In the genomic region with DNA sequence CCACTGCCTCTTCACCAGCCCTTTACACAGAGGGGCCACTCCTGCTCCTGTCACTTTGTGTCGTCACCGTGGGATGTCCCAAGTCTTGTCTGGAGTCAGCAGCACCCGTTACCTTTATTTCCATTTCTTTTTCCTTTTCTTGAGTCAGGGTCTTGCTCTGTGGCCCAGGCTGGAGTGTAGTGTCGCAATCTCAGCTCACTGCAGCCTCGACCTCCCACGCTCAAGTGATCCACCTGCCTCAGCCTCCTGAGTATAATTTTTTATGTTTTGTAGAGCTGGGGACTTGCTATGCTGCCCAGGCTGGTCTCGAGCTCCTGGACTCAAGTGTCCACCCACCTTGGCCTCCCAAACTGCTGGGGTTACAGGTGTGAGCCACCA, we compare ENCODE assay signal across 19 cellular contexts. TPM values are rescaled to one million over a fixed set of nuclear protein-coding genes. Genes with fewer than 3 reads are reported as not detected.
A peak's percentile ranks its signal among the peaks of the same experiment; 100 is the strongest.
DNase-seq lines count a peak whose midpoint lies in the region; ATAC-seq lines count a peak whose summit lies in the region.
"Had no signal": no experiment of that assay in that cellular context is flagged by ENCODE, and none has a peak within 500 bp of the region (broad histone marks: within the 10 kb centered on the region; RNA-seq: fewer than 3 reads in every experiment).

No MANE protein-coding gene starts in this region.

- CTCF ChIA-PET in CD8-positive, alpha-beta memory T cell (lab: Charles Lee), result no interaction called here

- H3K27me3 ChIP-seq in CD8-positive, alpha-beta memory T cell (ENCODE audit: insufficient read depth, low read length, poor library complexity, severe bottlenecking), result no peaks in the 10 kb centered on the region

- DNase-seq in Right ventricle myocardium inferior (ENCODE audit: missing footprints) (peak; percentile 40), cardiac septum (ENCODE audit: low spot score) (no peak), SHP77 (lab: John Stamatoyannopoulos, UW) (no peak), SIG-M5 treated with dmso at 0.1 percent for 504 hours (lab: John Stamatoyannopoulos, UW; ENCODE audit: unreplicated experiment) (no peak)
- no peak for DNase-seq in CD8-positive, alpha-beta memory T cell
- DNase-seq in natural killer cell treated with Interleukin-12 subunit alpha and Interleukin-12 subunit beta and Interleukin-15 and Interleukin-18, amount 100 ng/mL, for 72 hours (ENCODE audit: low spot score), result no peak
- no peak for DNase-seq in activated CD4-positive, alpha-beta T cell treated with anti-CD3 and anti-CD28 coated beads, Interleukin-2, amount 50 U/mL, for 1 hour
- DNase-seq: Calu3, DMS79 treated with DMSO at 0.1 percent for 48 hours, HCEC 1CT, NCI-H1105, NCI-H1436 treated with DMSO at 0.1 percent for 48 hours, NCI-H187 treated with DMSO at 0.1 percent for 48 hours, NCI-H524, NCI-H748 treated with DMSO at 0.1 percent for 48 hours had no signal

- H3K4me3 ChIP-seq in CD8-positive, alpha-beta memory T cell (ENCODE audit: low read length), result no peak overlapping the region

- H3K4me3 Mint-ChIP-seq in CD8-positive, alpha-beta memory T cell, result peak overlapping the region in 4 of 7 donors; percentile 32 to 74 (median 44)
- H3K4me3 Mint-ChIP-seq in activated T-helper 17 cell treated with anti-CD3 and anti-CD28 coated beads, Interleukin-2, amount 50 U/mL, for 72 hours, result peak overlapping the region; percentile 15
- peak overlapping the region; percentile 56 for H3K4me3 Mint-ChIP-seq in natural killer cell treated with Interleukin-12 subunit alpha and Interleukin-12 subunit beta and Interleukin-15 and Interleukin-18, amount 100 ng/mL, for 72 hours
- H3K4me3 Mint-ChIP-seq: CD14-positive monocyte had no signal

- peaks cover 9% of the 10 kb centered on the region for H3K4me1 ChIP-seq in CD8-positive, alpha-beta memory T cell (ENCODE audit: insufficient read depth, low read length)

- no peak overlapping the region for H3K27ac ChIP-seq in CD8-positive, alpha-beta memory T cell (ENCODE audit: low read depth, low read length)

- intact Hi-C loops in Right ventricle myocardium inferior (cut with DNase I), result no loop called here
- intact Hi-C loops in cardiac septum (cut with DNase I), result no loop called here

- H3K4me1 Mint-ChIP-seq in CD8-positive, alpha-beta memory T cell, result peaks cover 12 to 19% (median 12%) of the 10 kb centered on the region in 3 donors
- peaks cover 12% of the 10 kb centered on the region for H3K4me1 Mint-ChIP-seq in activated T-helper 17 cell treated with anti-CD3 and anti-CD28 coated beads, Interleukin-2, amount 50 U/mL, for 72 hours
- H3K4me1 Mint-ChIP-seq in natural killer cell treated with Interleukin-12 subunit alpha and Interleukin-12 subunit beta and Interleukin-15 and Interleukin-18, amount 100 ng/mL, for 72 hours (ENCODE audit: low read depth in 2 of 2), result peaks cover 13 to 14% of the 10 kb centered on the region in 2 donors

- no peak for ATAC-seq in Right ventricle myocardium inferior
- no peak for ATAC-seq in activated T-helper 17 cell treated with anti-CD3 and anti-CD28 coated beads, Interleukin-2, amount 50 U/mL, for 72 hours (replicated peaks)
- no peak for ATAC-seq in natural killer cell treated with Interleukin-12 subunit alpha and Interleukin-12 subunit beta and Interleukin-15 and Interleukin-18, amount 100 ng/mL, for 72 hours

- H3K27ac Mint-ChIP-seq in CD8-positive, alpha-beta memory T cell, result no peak overlapping the region
- H3K27ac Mint-ChIP-seq in activated T-helper 17 cell treated with anti-CD3 and anti-CD28 coated beads, Interleukin-2, amount 50 U/mL, for 72 hours, result no peak overlapping the region
- H3K27ac Mint-ChIP-seq in natural killer cell treated with Interleukin-12 subunit alpha and Interleukin-12 subunit beta and Interleukin-15 and Interleukin-18, amount 100 ng/mL, for 72 hours, result peak overlapping the region in 1 of 2 donors; percentile 7

- H3K9me3 Mint-ChIP-seq in CD8-positive, alpha-beta memory T cell, result no peaks in the 10 kb centered on the region
- H3K9me3 Mint-ChIP-seq in activated T-helper 17 cell treated with anti-CD3 and anti-CD28 coated beads, Interleukin-2, amount 50 U/mL, for 72 hours, result no peaks in the 10 kb centered on the region
- no peaks in the 10 kb centered on the region for H3K9me3 Mint-ChIP-seq in natural killer cell treated with Interleukin-12 subunit alpha and Interleukin-12 subunit beta and Interleukin-15 and Interleukin-18, amount 100 ng/mL, for 72 hours

- H3K36me3 Mint-ChIP-seq in CD8-positive, alpha-beta memory T cell, result no peaks in the 10 kb centered on the region
- no peaks in the 10 kb centered on the region for H3K36me3 Mint-ChIP-seq in activated T-helper 17 cell treated with anti-CD3 and anti-CD28 coated beads, Interleukin-2, amount 50 U/mL, for 72 hours (ENCODE audit: low read depth)
- H3K36me3 Mint-ChIP-seq in natural killer cell treated with Interleukin-12 subunit alpha and Interleukin-12 subunit beta and Interleukin-15 and Interleukin-18, amount 100 ng/mL, for 72 hours, result no peaks in the 10 kb centered on the region
- H3K36me3 Mint-ChIP-seq: CD14-positive monocyte had no signal

- POLR2A ChIA-PET in CD8-positive, alpha-beta memory T cell (lab: Charles Lee), result no interaction called here

- H3K36me3 ChIP-seq in CD8-positive, alpha-beta memory T cell (ENCODE audit: insufficient read depth, low read length), result no peaks in the 10 kb centered on the region

- no peaks in the 10 kb centered on the region for H3K9me3 ChIP-seq in CD8-positive, alpha-beta memory T cell (ENCODE audit: low read length)

- H3K27me3 Mint-ChIP-seq in CD8-positive, alpha-beta memory T cell, result peaks cover 0 to 10% of the 10 kb centered on the region in 2 donors
- H3K27me3 Mint-ChIP-seq in activated T-helper 17 cell treated with anti-CD3 and anti-CD28 coated beads, Interleukin-2, amount 50 U/mL, for 72 hours, result peaks cover 5% of the 10 kb centered on the region
- H3K27me3 Mint-ChIP-seq in natural killer cell treated with Interleukin-12 subunit alpha and Interleukin-12 subunit beta and Interleukin-15 and Interleukin-18, amount 100 ng/mL, for 72 hours, result peaks cover 0 to 8% of the 10 kb centered on the region in 2 donors

RNA-seq across cellular contexts. Expression of gene ADGRA1, which starts 28.6 kb away (rescaled TPM):
- total RNA-seq in Right ventricle myocardium inferior (not detected), cardiac septum (0.19 TPM)
- not detected for total RNA-seq in CD8-positive, alpha-beta memory T cell
- not detected for polyA plus RNA-seq in CD8-positive, alpha-beta memory T cell
- not detected for total RNA-seq in activated T-helper 17 cell treated with anti-CD3 and anti-CD28 coated beads, Interleukin-2, amount 50 U/mL, for 72 hours
- total RNA-seq in natural killer cell treated with Interleukin-12 subunit alpha and Interleukin-12 subunit beta and Interleukin-15 and Interleukin-18, amount 100 ng/mL, for 72 hours, result not detected
- total RNA-seq: Calu3, MCF 10A, SK-MEL-5 had no signal
- polyA plus RNA-seq: CD14-positive monocyte had no signal
